23 cellular contexts compared by ENCODE assay signal in genomic region chr6:3287976-3288707, GRCh38. TPM values are rescaled to one million over a fixed set of nuclear protein-coding genes. Genes with fewer than 3 reads are reported as not detected.
DNase-seq lines count a peak whose midpoint lies in the region; ATAC-seq, FAIRE-seq and TF ChIP-seq lines count a peak whose summit lies in the region.
"Had no signal": no experiment of that assay in that cellular context is flagged by ENCODE, and none has a peak within 500 bp of the region (broad histone marks: within the 10 kb centered on the region; RNA-seq: fewer than 3 reads in every experiment).

No MANE protein-coding gene starts in this region.

- H3K4me3 Mint-ChIP-seq in naive thymus-derived CD4-positive, alpha-beta T cell, result no peak overlapping the region
- H3K4me3 Mint-ChIP-seq: activated CD4-positive, alpha-beta memory T cell treated with anti-CD3 and anti-CD28 coated beads, Interleukin-2, amount 10 ng/mL, durations not matched to agents 7 days and 5 days; effector memory CD8-positive, alpha-beta T cell; stimulated activated memory B cell treated with anti-CD40 and anti-IgM and Interleukin-4, amounts not matched to agents 10 μg/mL and 1 μg/mL and 100 μg/mL, for 72 hours had no signal

- WGBS in K562 (ENCODE audit: insufficient coverage, low coverage, missing lambda C conversion rate), result 8% methylated on average over 17 of the region's 17 CpGs
- WGBS in psoas muscle, 3 donors, result 88 to 89% (median 88%) methylated on average over 17 of the region's 17 CpGs

- H3K9me3 Mint-ChIP-seq in naive thymus-derived CD4-positive, alpha-beta T cell, result no peaks in the 10 kb centered on the region
- H3K9me3 Mint-ChIP-seq: activated CD4-positive, alpha-beta memory T cell treated with anti-CD3 and anti-CD28 coated beads, Interleukin-2, amount 10 ng/mL, durations not matched to agents 7 days and 5 days; activated naive CD4-positive, alpha-beta T cell treated with anti-CD3 and anti-CD28 coated beads, Interleukin-2, amount 50 U/mL, for 72 hours; effector memory CD8-positive, alpha-beta T cell; stimulated activated memory B cell treated with anti-CD40 and anti-IgM and Interleukin-4, amounts not matched to agents 10 μg/mL and 1 μg/mL and 100 μg/mL, for 72 hours had no signal

- FAIRE-seq in K562 (lab: Jason Lieb, UNC), result peak; percentile 99

- peaks cover 36 to 61% of the 10 kb centered on the region in 2 experiments for H3K4me1 ChIP-seq in K562 (replicated peaks in 1 of 2; ENCODE audit: control insufficient read depth in 2 of 2, insufficient read depth in 2 of 2, low read length in 2 of 2)
- no peaks in the 10 kb centered on the region for H3K4me1 ChIP-seq in naive thymus-derived CD4-positive, alpha-beta T cell (ENCODE audit: control insufficient read depth in 2 of 2, insufficient read depth in 2 of 2, low read length in 2 of 2)
- H3K4me1 ChIP-seq in tibial artery, result no peaks in the 10 kb centered on the region
- H3K4me1 ChIP-seq in psoas muscle, result peaks cover 17% of the 10 kb centered on the region
- H3K4me1 ChIP-seq: right lobe of liver, SJCRH30, testis had no signal

- peak overlapping the region in 5 of 9 donors; percentile 38 to 85 (median 79) for H3K27ac Mint-ChIP-seq in naive thymus-derived CD4-positive, alpha-beta T cell
- H3K27ac Mint-ChIP-seq: activated CD4-positive, alpha-beta memory T cell treated with anti-CD3 and anti-CD28 coated beads, Interleukin-2, amount 10 ng/mL, durations not matched to agents 7 days and 5 days; stimulated activated memory B cell treated with anti-CD40 and anti-IgM and Interleukin-4, amounts not matched to agents 10 μg/mL and 1 μg/mL and 100 μg/mL, for 72 hours had no signal

- peak; percentile 20 for DNase-seq in Right ventricle myocardium superior
- DNase-seq in left ventricle myocardium superior, result no peak
- DNase-seq in K562 (ENCODE audit: extremely low read depth in 1 of 4, low spot score in 3 of 4), result peak; percentile 92 to 94 (median 92)
- DNase-seq in naive thymus-derived CD4-positive, alpha-beta T cell, result no peak
- peak; percentile 16 to 47 for DNase-seq in tibial artery
- DNase-seq in psoas muscle, result no peak
- DNase-seq in NCI-H1436 treated with DMSO at 0.1 percent for 48 hours (lab: John Stamatoyannopoulos, UW), result no peak
- DNase-seq: activated CD4-positive, alpha-beta memory T cell treated with anti-CD3 and anti-CD28 coated beads, Interleukin-2, amount 10 ng/mL, durations not matched to agents 7 days and 5 days; activated CD4-positive, CD25-positive, alpha-beta regulatory T cell; effector memory CD8-positive, alpha-beta T cell; GF-D8; KBM-7; NCI-H1694; NCI-H2227 treated with DMSO at 0.1 percent for 48 hours; NCI-H82; nucleus accumbens; SJCRH30; testis had no signal

- H3K27ac ChIP-seq in K562 (ENCODE audit: extremely low read depth, low read depth, low read length) (no peak overlapping the region), tibial artery (no peak overlapping the region), psoas muscle (no peak overlapping the region)
- H3K27ac ChIP-seq in naive thymus-derived CD4-positive, alpha-beta T cell (ENCODE audit: low read depth, low read length), result no peak overlapping the region
- H3K27ac ChIP-seq: C4-2B, right lobe of liver, SJCRH30, testis had no signal

- no peak overlapping the region for H2AFZ ChIP-seq in K562 (ENCODE audit: low read depth, low read length)

- in situ Hi-C loops in K562 (cut with MboI), result loop anchor here (10.0 kb wide), 1 partner anchor 307 kb away; no protein-coding TSS in a partner anchor

- H4K20me1 ChIP-seq in K562 (replicated peaks; ENCODE audit: control insufficient read depth, insufficient read depth, low read length), result peaks cover 26% of the 10 kb centered on the region; the same call in 1 of the 2 replicates

- no peaks in the 10 kb centered on the region for H3K4me1 Mint-ChIP-seq in naive thymus-derived CD4-positive, alpha-beta T cell
- H3K4me1 Mint-ChIP-seq: activated CD4-positive, alpha-beta memory T cell treated with anti-CD3 and anti-CD28 coated beads, Interleukin-2, amount 10 ng/mL, durations not matched to agents 7 days and 5 days had no signal

- TF ChIP-seq CTCF in K562 (IDR thresholded peaks at IDR 0.05 in 2 of 3, conservative IDR thresholded peaks at IDR 0.05 in 1 of 3; ENCODE audit: insufficient read depth in 2 of 3, low read depth in 1 of 3, low read length in 3 of 3), result no peak
- no peak for TF ChIP-seq CTCF in tibial artery (IDR thresholded peaks at IDR 0.05)
- no peak for TF ChIP-seq CTCF in psoas muscle (IDR thresholded peaks at IDR 0.05)

- H3K9ac ChIP-seq in K562 (ENCODE audit: insufficient read depth in 1 of 2, low read depth in 2 of 2, low read length in 2 of 2), result peak overlapping the region in 1 of 2 experiments; percentile 21; a peak in 1 of 4 replicates

- H3K4me3 ChIP-seq in K562 (no peak overlapping the region), tibial artery (no peak overlapping the region), psoas muscle (no peak overlapping the region)
- H3K4me3 ChIP-seq in naive thymus-derived CD4-positive, alpha-beta T cell (ENCODE audit: low read length), result no peak overlapping the region
- H3K4me3 ChIP-seq: right lobe of liver, SJCRH30, testis had no signal

- peaks cover 0 to 10% (median 0%) of the 10 kb centered on the region in 5 donors for H3K36me3 Mint-ChIP-seq in naive thymus-derived CD4-positive, alpha-beta T cell
- H3K36me3 Mint-ChIP-seq: activated naive CD4-positive, alpha-beta T cell treated with anti-CD3 and anti-CD28 coated beads, Interleukin-2, amount 50 U/mL, for 72 hours; stimulated activated memory B cell treated with anti-CD40 and anti-IgM and Interleukin-4, amounts not matched to agents 10 μg/mL and 1 μg/mL and 100 μg/mL, for 72 hours had no signal

- no TSS peak for BruUV-seq in K562 (replicated peaks; lab: Mats Ljungman, UMichigan)

- CTCF ChIA-PET in K562 (lab: Yijun Ruan, JAX; ENCODE audit: low intra/inter-chr PET ratio), result interaction anchor here (0.6 kb wide), 1 partner anchor 840 kb away, joined by 3 read pairs; no protein-coding TSS in a partner anchor
- CTCF ChIA-PET in naive thymus-derived CD4-positive, alpha-beta T cell (lab: Charles Lee), result no interaction called here

- H3K36me3 ChIP-seq in K562 (ENCODE audit: control insufficient read depth, insufficient read depth, low read length) (no peaks in the 10 kb centered on the region), tibial artery (peaks cover 0 to 47% (median 0%) of the 10 kb centered on the region in 3 donors), psoas muscle (ENCODE audit: insufficient read depth in 1 of 2, low read depth in 1 of 2) (peaks cover 0 to 8% of the 10 kb centered on the region in 2 donors)
- peaks cover 0 to 23% (median 0%) of the 10 kb centered on the region in 3 experiments for H3K36me3 ChIP-seq in naive thymus-derived CD4-positive, alpha-beta T cell (ENCODE audit: control insufficient read depth in 2 of 3, insufficient read depth in 3 of 3, low read length in 3 of 3)
- H3K36me3 ChIP-seq: SJCRH30 had no signal

- TF ChIP-seq EP300 in K562 (IDR thresholded peaks at IDR 0.05; ENCODE audit: low read length), result peak; percentile 97

- H3K27me3 ChIP-seq in K562 (ENCODE audit: control insufficient read depth in 2 of 2, insufficient read depth in 2 of 2, low read length in 2 of 2) (no peaks in the 10 kb centered on the region), tibial artery (no peaks in the 10 kb centered on the region), psoas muscle (ENCODE audit: insufficient read depth in 3 of 3, low read length in 2 of 3) (no peaks in the 10 kb centered on the region)
- H3K27me3 ChIP-seq in naive thymus-derived CD4-positive, alpha-beta T cell (ENCODE audit: control insufficient read depth in 2 of 2, insufficient read depth in 2 of 2, low read length in 2 of 2), result no peaks in the 10 kb centered on the region
- H3K27me3 ChIP-seq: right lobe of liver, SJCRH30, testis had no signal

- peak overlapping the region; percentile 38 for H3K4me2 ChIP-seq in K562 (ENCODE audit: insufficient read depth, low read length)

- intact Hi-C loops in Right ventricle myocardium superior (cut with DNase I) (no loop called here), left ventricle myocardium superior (cut with micrococcal nuclease) (no loop called here), K562 (cut with micrococcal nuclease) (loop anchor here (5.0 to 10.0 kb wide), 3 partner anchors 44 to 687 kb away; no protein-coding TSS in a partner anchor), tibial artery (cut with DNase I; ENCODE audit: low total_unique reads) (loop anchor here (10.0 kb wide), 2 partner anchors 167 to 697 kb away; partner anchors contain the start of gene SLC22A23), psoas muscle (cut with DNase I) (loop anchor here (5.0 to 10.0 kb wide), 3 partner anchors 64 to 227 kb away; no protein-coding TSS in a partner anchor)
- intact Hi-C loops in naive thymus-derived CD4-positive, alpha-beta T cell (cut with micrococcal nuclease), result no loop called here

- TF ChIP-seq RAD21 in K562 (CRISPR knock-in tag; conservative IDR thresholded peaks at IDR 0.05 in 1 of 2, IDR thresholded peaks at IDR 0.05 in 1 of 2), result no peak; a peak in 2 of 4 replicates

- TF ChIP-seq POLR2A in K562 (conservative IDR thresholded peaks at IDR 0.05), result no peak

- H3K9me3 ChIP-seq in K562 (replicated peaks; ENCODE audit: control insufficient read depth, insufficient read depth, low read depth, low read length) (no peaks in the 10 kb centered on the region), tibial artery (no peaks in the 10 kb centered on the region), psoas muscle (no peaks in the 10 kb centered on the region)
- no peaks in the 10 kb centered on the region for H3K9me3 ChIP-seq in naive thymus-derived CD4-positive, alpha-beta T cell (ENCODE audit: control insufficient read depth in 2 of 3, low read length in 3 of 3)
- H3K9me3 ChIP-seq: right lobe of liver, SJCRH30, testis had no signal

- POLR2A ChIA-PET in K562 (lab: Yijun Ruan, JAX), result interaction anchor here (0.6 to 1.1 kb wide), 9 partner anchors 11 to 446 kb away, joined by 3 to 4 read pairs (median 3); no protein-coding TSS in a partner anchor
- POLR2A ChIA-PET in naive thymus-derived CD4-positive, alpha-beta T cell (lab: Charles Lee), result no interaction called here

- no peaks in the 10 kb centered on the region for H3K79me2 ChIP-seq in K562 (ENCODE audit: control insufficient read depth, insufficient read depth, low read length)

- no peak for ATAC-seq in Right ventricle myocardium superior (ENCODE audit: poor library complexity)
- no peak for ATAC-seq in left ventricle myocardium superior
- ATAC-seq in K562, result peak; percentile 84
- ATAC-seq in naive thymus-derived CD4-positive, alpha-beta T cell, result no peak
- no peak for ATAC-seq in psoas muscle
- no peak for ATAC-seq in HG03095 (IDR thresholded peaks at IDR 0.05; ENCODE audit: unreplicated experiment)
- ATAC-seq: activated naive CD4-positive, alpha-beta T cell treated with anti-CD3 and anti-CD28 coated beads, Interleukin-2, amount 50 U/mL, for 72 hours; effector memory CD8-positive, alpha-beta T cell; stimulated activated memory B cell treated with anti-CD40 and anti-IgM and Interleukin-4, amounts not matched to agents 10 μg/mL and 1 μg/mL and 100 μg/mL, for 72 hours had no signal

- H3K9me1 ChIP-seq in K562 (ENCODE audit: control insufficient read depth, insufficient read depth, low read length), result peaks cover 7% of the 10 kb centered on the region

- H3K27me3 Mint-ChIP-seq in naive thymus-derived CD4-positive, alpha-beta T cell, result no peaks in the 10 kb centered on the region
- H3K27me3 Mint-ChIP-seq: activated CD4-positive, alpha-beta memory T cell treated with anti-CD3 and anti-CD28 coated beads, Interleukin-2, amount 10 ng/mL, durations not matched to agents 7 days and 5 days; effector memory CD8-positive, alpha-beta T cell; stimulated activated memory B cell treated with anti-CD40 and anti-IgM and Interleukin-4, amounts not matched to agents 10 μg/mL and 1 μg/mL and 100 μg/mL, for 72 hours had no signal

RNA-seq across cellular contexts. Expression of gene PSMG4, which starts 29.4 kb away (rescaled TPM):
- 8.9 TPM for total RNA-seq in Right ventricle myocardium superior
- 7.2 TPM for total RNA-seq in left ventricle myocardium superior
- 101 and 118 TPM in 2 replicates for total RNA-seq in K562 (2011; cell fraction: chromatin; rRNA removed; ENCODE audit: low replicate concordance)
- 85.9 and 99.7 TPM in 2 replicates for total RNA-seq in K562 (2011; cell fraction: nucleolus; rRNA removed)
- 97.7 and 105 TPM in 2 replicates for total RNA-seq in K562 (2011; cell fraction: nucleoplasm; rRNA removed)
- total RNA-seq in K562 (2014; rRNA removed), result 123 and 126 TPM in 2 replicates
- total RNA-seq in K562 (2014; rRNA removed; fragmentation: Illumina TruSeq; extraction: Trizol), result 41.4 and 42.7 TPM in 2 replicates
- total RNA-seq in K562 (2015; rRNA removed; fragmentation: Illumina TruSeq; extraction: Trizol), result 52.0 and 56.4 TPM in 2 replicates
- total RNA-seq in K562 (2021), result 74.4 and 81.6 TPM in 2 replicates
- polyA plus RNA-seq in K562 (2011; rRNA removed), result 62.2 and 64.5 TPM in 2 replicates
- polyA plus RNA-seq in K562 (2011; cell fraction: cytosol; rRNA removed), result 83.4 and 238 TPM in 2 replicates
- polyA plus RNA-seq in K562 (2011; cell fraction: nucleus; rRNA removed), result 74.0 and 91.4 TPM in 2 replicates
- polyA plus RNA-seq in K562 (2012), result 79.5 and 80.8 TPM in 2 replicates
- polyA plus RNA-seq in K562 (2014; fragmentation: Illumina TruSeq; extraction: Trizol), result 29.0 and 49.1 TPM in 2 replicates
- 10 to 100 TPM; 12.9 to 19.4 TPM for polyA plus RNA-seq in K562 (2014; fragmentation: Nextera tagmentation; extraction: Ambion mirVana)
- 165 and 185 TPM in 2 replicates for polyA plus RNA-seq in K562 (2014; rRNA removed)
- 30.7 and 32.6 TPM in 2 replicates for polyA minus RNA-seq in K562 (2011; rRNA and poly(A)+ RNA removed)
- 14.1 and 15.7 TPM in 2 replicates for polyA minus RNA-seq in K562 (2011; cell fraction: cytosol; rRNA and poly(A)+ RNA removed)
- 39.4 and 48.7 TPM in 2 replicates for polyA minus RNA-seq in K562 (2011; cell fraction: nucleus; rRNA and poly(A)+ RNA removed)
- total RNA-seq in naive thymus-derived CD4-positive, alpha-beta T cell, result 10 to 100 TPM; 15.6 to 45.0 (median 27.7) TPM
- 10 to 100 TPM; 53.8 to 81.7 TPM for polyA plus RNA-seq in naive thymus-derived CD4-positive, alpha-beta T cell
- total RNA-seq in psoas muscle, result 10 to 100 TPM; 19.7 to 26.8 (median 22.0) TPM
- 10 to 100 TPM; 18.6 to 31.3 (median 26.2) TPM for polyA plus RNA-seq in psoas muscle

Comparison
In these comparisons a context has a peak if more than half of its experiments do, and no peak if none do; other contexts are left out.
1. DNase-seq: peak in Right ventricle myocardium superior (single experiment), K562 (4 of 4) and tibial artery (2 of 2); none in left ventricle myocardium superior (single experiment), naive thymus-derived CD4-positive, alpha-beta T cell (0 of 9), psoas muscle (0 of 2) and NCI-H1436 treated with DMSO at 0.1 percent for 48 hours (single experiment).
2. intact Hi-C loops: an anchor here in K562 (5.0 to 10.0 kb wide), tibial artery (10.0 kb wide) and psoas muscle (5.0 to 10.0 kb wide); none called in Right ventricle myocardium superior, left ventricle myocardium superior and naive thymus-derived CD4-positive, alpha-beta T cell.